1 cellular context compared by ENCODE assay signal in the genomic region with DNA sequence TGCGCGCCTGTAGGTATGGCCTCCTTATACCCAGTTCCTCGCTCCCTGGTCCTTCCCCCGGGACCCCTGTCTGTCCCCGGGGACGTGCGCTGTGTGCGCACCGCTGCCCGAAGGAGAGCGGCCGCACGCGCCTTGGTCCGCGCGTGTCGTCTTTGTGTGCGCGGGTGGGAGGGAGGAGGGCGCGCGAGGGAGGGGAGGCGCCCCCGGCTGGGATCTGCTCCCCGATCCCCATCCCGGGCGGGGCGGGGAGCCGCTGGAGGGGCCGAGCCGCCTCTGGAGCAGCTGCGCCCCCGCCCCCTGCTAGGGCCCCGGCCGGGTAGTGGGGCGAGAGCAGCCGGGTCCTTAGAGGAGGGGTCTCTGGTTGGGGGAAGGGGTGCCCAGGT.
TF ChIP-seq lines count a peak whose summit lies in the region.

No MANE protein-coding gene starts in this region.

TF ChIP-seq in WTC11, 78 proteins besides CTCF, POLR2A, EP300 and RAD21 (continued from another document):
- TF ChIP-seq, protein P1, sequence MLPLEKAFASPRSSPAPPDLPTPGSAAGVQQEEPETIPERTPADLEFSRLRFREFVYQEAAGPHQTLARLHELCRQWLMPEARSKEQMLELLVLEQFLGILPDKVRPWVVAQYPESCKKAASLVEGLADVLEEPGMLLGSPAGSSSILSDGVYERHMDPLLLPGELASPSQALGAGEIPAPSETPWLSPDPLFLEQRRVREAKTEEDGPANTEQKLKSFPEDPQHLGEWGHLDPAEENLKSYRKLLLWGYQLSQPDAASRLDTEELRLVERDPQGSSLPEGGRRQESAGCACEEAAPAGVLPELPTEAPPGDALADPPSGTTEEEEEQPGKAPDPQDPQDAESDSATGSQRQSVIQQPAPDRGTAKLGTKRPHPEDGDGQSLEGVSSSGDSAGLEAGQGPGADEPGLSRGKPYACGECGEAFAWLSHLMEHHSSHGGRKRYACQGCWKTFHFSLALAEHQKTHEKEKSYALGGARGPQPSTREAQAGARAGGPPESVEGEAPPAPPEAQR (CRISPR knock-in tag; IDR thresholded peaks at IDR 0.05), result no peak
- TF ChIP-seq, protein P2, sequence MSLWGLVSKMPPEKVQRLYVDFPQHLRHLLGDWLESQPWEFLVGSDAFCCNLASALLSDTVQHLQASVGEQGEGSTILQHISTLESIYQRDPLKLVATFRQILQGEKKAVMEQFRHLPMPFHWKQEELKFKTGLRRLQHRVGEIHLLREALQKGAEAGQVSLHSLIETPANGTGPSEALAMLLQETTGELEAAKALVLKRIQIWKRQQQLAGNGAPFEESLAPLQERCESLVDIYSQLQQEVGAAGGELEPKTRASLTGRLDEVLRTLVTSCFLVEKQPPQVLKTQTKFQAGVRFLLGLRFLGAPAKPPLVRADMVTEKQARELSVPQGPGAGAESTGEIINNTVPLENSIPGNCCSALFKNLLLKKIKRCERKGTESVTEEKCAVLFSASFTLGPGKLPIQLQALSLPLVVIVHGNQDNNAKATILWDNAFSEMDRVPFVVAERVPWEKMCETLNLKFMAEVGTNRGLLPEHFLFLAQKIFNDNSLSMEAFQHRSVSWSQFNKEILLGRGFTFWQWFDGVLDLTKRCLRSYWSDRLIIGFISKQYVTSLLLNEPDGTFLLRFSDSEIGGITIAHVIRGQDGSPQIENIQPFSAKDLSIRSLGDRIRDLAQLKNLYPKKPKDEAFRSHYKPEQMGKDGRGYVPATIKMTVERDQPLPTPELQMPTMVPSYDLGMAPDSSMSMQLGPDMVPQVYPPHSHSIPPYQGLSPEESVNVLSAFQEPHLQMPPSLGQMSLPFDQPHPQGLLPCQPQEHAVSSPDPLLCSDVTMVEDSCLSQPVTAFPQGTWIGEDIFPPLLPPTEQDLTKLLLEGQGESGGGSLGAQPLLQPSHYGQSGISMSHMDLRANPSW (CRISPR knock-in tag; conservative IDR thresholded peaks at IDR 0.05; ENCODE audit: low read depth), result 0 out of 2 replicates have a peak, but pooled peaks have one; percentile 67
- TF ChIP-seq CBFB (CRISPR knock-in tag; IDR thresholded peaks at IDR 0.05; ENCODE audit: low read depth), result 0 out of 2 replicates have a peak, but pooled peaks have one; percentile 45
- TF ChIP-seq, protein P3, sequence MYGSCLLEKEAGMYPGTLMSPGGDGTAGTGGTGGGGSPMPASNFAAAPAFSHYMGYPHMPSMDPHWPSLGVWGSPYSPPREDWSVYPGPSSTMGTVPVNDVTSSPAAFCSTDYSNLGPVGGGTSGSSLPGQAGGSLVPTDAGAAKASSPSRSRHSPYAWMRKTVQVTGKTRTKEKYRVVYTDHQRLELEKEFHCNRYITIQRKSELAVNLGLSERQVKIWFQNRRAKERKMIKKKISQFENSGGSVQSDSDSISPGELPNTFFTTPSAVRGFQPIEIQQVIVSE (CRISPR knock-in tag; IDR thresholded peaks at IDR 0.05; ENCODE audit: borderline replicate concordance), result no peak
